19 cellular contexts compared by ENCODE assay signal in the genomic region with DNA sequence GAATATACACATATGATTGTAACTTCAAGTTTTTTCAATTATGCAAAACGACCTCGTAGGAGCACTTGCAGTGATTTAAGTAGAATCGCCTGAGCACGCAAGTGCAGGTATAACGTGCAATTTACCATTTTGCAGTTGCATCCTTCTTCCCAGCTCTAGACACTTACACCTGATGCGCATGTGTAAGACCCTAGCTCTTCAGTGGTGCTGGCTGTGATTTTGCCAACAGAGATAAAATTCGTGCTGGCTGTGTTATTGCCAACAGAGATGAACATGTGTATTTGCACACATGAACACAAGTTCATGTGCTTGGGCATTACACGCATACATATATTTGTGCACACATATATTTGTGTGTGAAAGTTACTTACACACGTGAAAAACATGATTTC. TPM values are rescaled to one million over a fixed set of nuclear protein-coding genes. Genes with fewer than 3 reads are reported as not detected.
DNase-seq lines count a peak whose midpoint lies in the region; ATAC-seq and TF ChIP-seq lines count a peak whose summit lies in the region.
"Had no signal": no experiment of that assay in that cellular context is flagged by ENCODE, and none has a peak within 500 bp of the region (broad histone marks: within the 10 kb centered on the region; RNA-seq: fewer than 3 reads in every experiment).

No MANE protein-coding gene starts in this region.

- H3K27ac Mint-ChIP-seq in activated CD8-positive, alpha-beta T cell treated with anti-CD3 and anti-CD28 coated beads, Interleukin-2, amount 10 ng/mL, durations not matched to agents 7 days and 5 days: peak overlapping the region; percentile 22
- H3K27ac Mint-ChIP-seq in activated CD8-positive, alpha-beta T cell treated with anti-CD3 and anti-CD28 coated beads for 36 hours: no peak overlapping the region
- peak overlapping the region; percentile 67 for H3K27ac Mint-ChIP-seq in activated T-helper 2 cell treated with anti-CD3 and anti-CD28 coated beads, Interferon-gamma antibody, Interleukin-2, Interleukin-4, amounts not matched to agents 10 μg/mL and 5 μg/mL and 100 μg/mL, durations not matched to agents 14 hours and 24 hours and 36 hours
- H3K27ac Mint-ChIP-seq in naive thymus-derived CD8-positive, alpha-beta T cell: no peak overlapping the region
- H3K27ac Mint-ChIP-seq: CD8-positive, alpha-beta T cell; stimulated activated memory B cell treated with anti-CD40 and anti-IgM and Interleukin-4, amounts not matched to agents 10 μg/mL and 1 μg/mL and 100 μg/mL, for 72 hours had no signal

- no peak for TF ChIP-seq CTCF in activated CD8-positive, alpha-beta T cell treated with anti-CD3 and anti-CD28 coated beads for 36 hours (IDR thresholded peaks at IDR 0.05)

- peaks cover 76% of the 10 kb centered on the region for H3K27me3 Mint-ChIP-seq in activated CD8-positive, alpha-beta T cell treated with anti-CD3 and anti-CD28 coated beads, Interleukin-2, amount 10 ng/mL, durations not matched to agents 7 days and 5 days (ENCODE audit: low read depth)
- H3K27me3 Mint-ChIP-seq in activated CD8-positive, alpha-beta T cell treated with anti-CD3 and anti-CD28 coated beads for 36 hours: peaks cover 76% of the 10 kb centered on the region
- H3K27me3 Mint-ChIP-seq in activated T-helper 2 cell treated with anti-CD3 and anti-CD28 coated beads, Interferon-gamma antibody, Interleukin-2, Interleukin-4, amounts not matched to agents 10 μg/mL and 5 μg/mL and 100 μg/mL, durations not matched to agents 14 hours and 24 hours and 36 hours (ENCODE audit: low read depth): peaks cover 73% of the 10 kb centered on the region
- H3K27me3 Mint-ChIP-seq in naive thymus-derived CD8-positive, alpha-beta T cell: peaks cover 52 to 84% (median 68%) of the 10 kb centered on the region in 5 donors

- H3K4me3 Mint-ChIP-seq in activated CD8-positive, alpha-beta T cell treated with anti-CD3 and anti-CD28 coated beads, Interleukin-2, amount 10 ng/mL, durations not matched to agents 7 days and 5 days: peak overlapping the region; percentile 22
- H3K4me3 Mint-ChIP-seq in activated CD8-positive, alpha-beta T cell treated with anti-CD3 and anti-CD28 coated beads for 36 hours: no peak overlapping the region
- no peak overlapping the region for H3K4me3 Mint-ChIP-seq in activated T-helper 2 cell treated with anti-CD3 and anti-CD28 coated beads, Interferon-gamma antibody, Interleukin-2, Interleukin-4, amounts not matched to agents 10 μg/mL and 5 μg/mL and 100 μg/mL, durations not matched to agents 14 hours and 24 hours and 36 hours (ENCODE audit: low read depth)
- H3K4me3 Mint-ChIP-seq in naive thymus-derived CD8-positive, alpha-beta T cell: peak overlapping the region in 8 of 10 donors; percentile 4 to 55 (median 42)

- H3K36me3 ChIP-seq in H7 (replicated peaks; ENCODE audit: control insufficient read depth, insufficient read depth, low read length): no peaks in the 10 kb centered on the region
- H3K36me3 ChIP-seq: heart right ventricle, thyroid gland had no signal

- POLR2A ChIA-PET in activated CD8-positive, alpha-beta T cell treated with anti-CD3 and anti-CD28 coated beads, Interleukin-2, amount 10 ng/mL, durations not matched to agents 7 days and 5 days (lab: Charles Lee): no interaction called here
- POLR2A ChIA-PET in activated CD8-positive, alpha-beta T cell treated with anti-CD3 and anti-CD28 coated beads for 36 hours (lab: Charles Lee): no interaction called here
- POLR2A ChIA-PET in naive thymus-derived CD8-positive, alpha-beta T cell (lab: Charles Lee): no interaction called here

- CTCF ChIA-PET in activated CD8-positive, alpha-beta T cell treated with anti-CD3 and anti-CD28 coated beads, Interleukin-2, amount 10 ng/mL, durations not matched to agents 7 days and 5 days (lab: Charles Lee): no interaction called here
- CTCF ChIA-PET in activated CD8-positive, alpha-beta T cell treated with anti-CD3 and anti-CD28 coated beads for 36 hours (lab: Charles Lee): no interaction called here

- no peak overlapping the region for H3K4me3 ChIP-seq in H7 (ENCODE audit: insufficient read depth, low read depth, low read length)
- H3K4me3 ChIP-seq: heart right ventricle, thyroid gland had no signal

- H3K27me3 ChIP-seq in H7 (ENCODE audit: control insufficient read depth, insufficient read depth, low read length): peaks cover 95% of the 10 kb centered on the region

- no peak for DNase-seq in activated CD8-positive, alpha-beta T cell treated with anti-CD3 and anti-CD28 coated beads, Interleukin-2, amount 10 ng/mL, durations not matched to agents 7 days and 5 days
- DNase-seq in activated CD8-positive, alpha-beta T cell treated with anti-CD3 and anti-CD28 coated beads for 36 hours: no peak
- DNase-seq in H7 (peak; percentile 30), occipital lobe (lab: John Stamatoyannopoulos, UW) (no peak), NCI-H1694 treated with DMSO at 0.1 percent for 48 hours (lab: John Stamatoyannopoulos, UW) (no peak), GOT3 (lab: John Stamatoyannopoulos, UW) (no peak)
- no peak for DNase-seq in activated T-helper 2 cell treated with anti-CD3 and anti-CD28 coated beads, Interferon-gamma antibody, Interleukin-2, Interleukin-4, amounts not matched to agents 10 μg/mL and 5 μg/mL and 100 μg/mL, durations not matched to agents 14 hours and 24 hours and 36 hours (ENCODE audit: low spot score)
- no peak for DNase-seq in naive thymus-derived CD8-positive, alpha-beta T cell
- DNase-seq: activated effector memory CD4-positive, alpha-beta T cell treated with Interleukin-2 at 50 U/mL for 16 hours; CD8-positive, alpha-beta T cell; DND-41; heart right ventricle; left ventricle myocardium superior; NCI-H2081 treated with DMSO at 0.1 percent for 48 hours; Right ventricle myocardium superior; thyroid gland had no signal

- no peaks in the 10 kb centered on the region for H3K9me3 Mint-ChIP-seq in activated CD8-positive, alpha-beta T cell treated with anti-CD3 and anti-CD28 coated beads, Interleukin-2, amount 10 ng/mL, durations not matched to agents 7 days and 5 days (ENCODE audit: insufficient read depth)
- H3K9me3 Mint-ChIP-seq in activated CD8-positive, alpha-beta T cell treated with anti-CD3 and anti-CD28 coated beads for 36 hours: no peaks in the 10 kb centered on the region
- no peaks in the 10 kb centered on the region for H3K9me3 Mint-ChIP-seq in activated T-helper 2 cell treated with anti-CD3 and anti-CD28 coated beads, Interferon-gamma antibody, Interleukin-2, Interleukin-4, amounts not matched to agents 10 μg/mL and 5 μg/mL and 100 μg/mL, durations not matched to agents 14 hours and 24 hours and 36 hours
- peaks cover 0 to 6% (median 0%) of the 10 kb centered on the region in 9 donors for H3K9me3 Mint-ChIP-seq in naive thymus-derived CD8-positive, alpha-beta T cell
- H3K9me3 Mint-ChIP-seq: CD8-positive, alpha-beta T cell; stimulated activated memory B cell treated with anti-CD40 and anti-IgM and Interleukin-4, amounts not matched to agents 10 μg/mL and 1 μg/mL and 100 μg/mL, for 72 hours had no signal

- peaks cover 13% of the 10 kb centered on the region for H3K4me1 Mint-ChIP-seq in activated CD8-positive, alpha-beta T cell treated with anti-CD3 and anti-CD28 coated beads, Interleukin-2, amount 10 ng/mL, durations not matched to agents 7 days and 5 days (ENCODE audit: low read depth)
- peaks cover 29% of the 10 kb centered on the region for H3K4me1 Mint-ChIP-seq in activated CD8-positive, alpha-beta T cell treated with anti-CD3 and anti-CD28 coated beads for 36 hours (ENCODE audit: low read depth)
- H3K4me1 Mint-ChIP-seq in activated T-helper 2 cell treated with anti-CD3 and anti-CD28 coated beads, Interferon-gamma antibody, Interleukin-2, Interleukin-4, amounts not matched to agents 10 μg/mL and 5 μg/mL and 100 μg/mL, durations not matched to agents 14 hours and 24 hours and 36 hours (ENCODE audit: low read depth): no peaks in the 10 kb centered on the region
- peaks cover 15 to 43% (median 35%) of the 10 kb centered on the region in 4 donors for H3K4me1 Mint-ChIP-seq in naive thymus-derived CD8-positive, alpha-beta T cell

- peaks cover 9% of the 10 kb centered on the region for H3K36me3 Mint-ChIP-seq in activated CD8-positive, alpha-beta T cell treated with anti-CD3 and anti-CD28 coated beads, Interleukin-2, amount 10 ng/mL, durations not matched to agents 7 days and 5 days (ENCODE audit: low read depth)
- H3K36me3 Mint-ChIP-seq in activated CD8-positive, alpha-beta T cell treated with anti-CD3 and anti-CD28 coated beads for 36 hours (ENCODE audit: low read depth): peaks cover 2% of the 10 kb centered on the region
- H3K36me3 Mint-ChIP-seq in activated T-helper 2 cell treated with anti-CD3 and anti-CD28 coated beads, Interferon-gamma antibody, Interleukin-2, Interleukin-4, amounts not matched to agents 10 μg/mL and 5 μg/mL and 100 μg/mL, durations not matched to agents 14 hours and 24 hours and 36 hours (ENCODE audit: low read depth): peaks cover 3% of the 10 kb centered on the region
- no peaks in the 10 kb centered on the region for H3K36me3 Mint-ChIP-seq in naive thymus-derived CD8-positive, alpha-beta T cell
- H3K36me3 Mint-ChIP-seq: CD8-positive, alpha-beta T cell; stimulated activated memory B cell treated with anti-CD40 and anti-IgM and Interleukin-4, amounts not matched to agents 10 μg/mL and 1 μg/mL and 100 μg/mL, for 72 hours had no signal

- intact Hi-C loops in activated CD8-positive, alpha-beta T cell treated with anti-CD3 and anti-CD28 coated beads for 36 hours (cut with micrococcal nuclease): loop anchor here (10.0 kb wide), 1 partner anchor 465 kb away; no protein-coding TSS in a partner anchor
- intact Hi-C loops in activated T-helper 2 cell treated with anti-CD3 and anti-CD28 coated beads, Interferon-gamma antibody, Interleukin-2, Interleukin-4, amounts not matched to agents 10 μg/mL and 5 μg/mL and 100 μg/mL, durations not matched to agents 14 hours and 24 hours and 36 hours (cut with micrococcal nuclease): loop anchor here (1.0 kb wide), 1 partner anchor 7 kb away; no protein-coding TSS in a partner anchor

- no peak for ATAC-seq in activated CD8-positive, alpha-beta T cell treated with anti-CD3 and anti-CD28 coated beads, Interleukin-2, amount 10 ng/mL, durations not matched to agents 7 days and 5 days
- no peak for ATAC-seq in activated CD8-positive, alpha-beta T cell treated with anti-CD3 and anti-CD28 coated beads for 36 hours
- no peak for ATAC-seq in naive thymus-derived CD8-positive, alpha-beta T cell
- ATAC-seq: CD8-positive, alpha-beta T cell; heart right ventricle; left ventricle myocardium superior; sciatic nerve; stimulated activated memory B cell treated with anti-CD40 and anti-IgM and Interleukin-4, amounts not matched to agents 10 μg/mL and 1 μg/mL and 100 μg/mL, for 72 hours had no signal

RNA-seq across cellular contexts. Expression of a gene that starts 1.7 kb away (rescaled TPM):
- not detected for total RNA-seq in activated CD8-positive, alpha-beta T cell treated with anti-CD3 and anti-CD28 coated beads, Interleukin-2, amount 10 ng/mL, durations not matched to agents 7 days and 5 days
- total RNA-seq in activated CD8-positive, alpha-beta T cell treated with anti-CD3 and anti-CD28 coated beads for 36 hours: not detected
- total RNA-seq in H7 (2014; rRNA removed; shearing (Covaris generic)): 0.33 and 0.87 TPM in 2 replicates
- total RNA-seq in activated T-helper 2 cell treated with anti-CD3 and anti-CD28 coated beads, Interferon-gamma antibody, Interleukin-2, Interleukin-4, amounts not matched to agents 10 μg/mL and 5 μg/mL and 100 μg/mL, durations not matched to agents 14 hours and 24 hours and 36 hours: not detected in 2 replicates
- not detected for total RNA-seq in naive thymus-derived CD8-positive, alpha-beta T cell
- not detected for polyA plus RNA-seq in naive thymus-derived CD8-positive, alpha-beta T cell
- total RNA-seq in occipital lobe: 189 TPM
- total RNA-seq: CD8-positive, alpha-beta T cell; left ventricle myocardium superior; omental fat pad; Right ventricle myocardium superior; sciatic nerve; thyroid gland had no signal

Comparison
In these comparisons a context has a peak if more than half of its experiments do, and no peak if none do; other contexts are left out.
1. H3K27ac Mint-ChIP-seq: peak in activated CD8-positive, alpha-beta T cell treated with anti-CD3 and anti-CD28 coated beads, Interleukin-2, amount 10 ng/mL, durations not matched to agents 7 days and 5 days (single experiment) and activated T-helper 2 cell treated with anti-CD3 and anti-CD28 coated beads, Interferon-gamma antibody, Interleukin-2, Interleukin-4, amounts not matched to agents 10 μg/mL and 5 μg/mL and 100 μg/mL, durations not matched to agents 14 hours and 24 hours and 36 hours (single experiment); none in activated CD8-positive, alpha-beta T cell treated with anti-CD3 and anti-CD28 coated beads for 36 hours (single experiment) and naive thymus-derived CD8-positive, alpha-beta T cell (0 of 10).
2. H3K4me3 Mint-ChIP-seq: peak in activated CD8-positive, alpha-beta T cell treated with anti-CD3 and anti-CD28 coated beads, Interleukin-2, amount 10 ng/mL, durations not matched to agents 7 days and 5 days (single experiment) and naive thymus-derived CD8-positive, alpha-beta T cell (8 of 10); none in activated CD8-positive, alpha-beta T cell treated with anti-CD3 and anti-CD28 coated beads for 36 hours (single experiment) and activated T-helper 2 cell treated with anti-CD3 and anti-CD28 coated beads, Interferon-gamma antibody, Interleukin-2, Interleukin-4, amounts not matched to agents 10 μg/mL and 5 μg/mL and 100 μg/mL, durations not matched to agents 14 hours and 24 hours and 36 hours (single experiment).
3. RNA of a gene that starts 1.7 kb away (total RNA-seq): 189 TPM in occipital lobe (single experiment); 0.33 to 0.87 TPM in H7, not detected in activated CD8-positive, alpha-beta T cell treated with anti-CD3 and anti-CD28 coated beads for 36 hours, not detected in activated CD8-positive, alpha-beta T cell treated with anti-CD3 and anti-CD28 coated beads, Interleukin-2, amount 10 ng/mL, durations not matched to agents 7 days and 5 days, not detected in activated T-helper 2 cell treated with anti-CD3 and anti-CD28 coated beads, Interferon-gamma antibody, Interleukin-2, Interleukin-4, amounts not matched to agents 10 μg/mL and 5 μg/mL and 100 μg/mL, durations not matched to agents 14 hours and 24 hours and 36 hours and not detected in naive thymus-derived CD8-positive, alpha-beta T cell; every median in the first group is over 100 times any median in the second.